Comparison of ENCODE assay signal across 27 cellular contexts in the genomic region with DNA sequence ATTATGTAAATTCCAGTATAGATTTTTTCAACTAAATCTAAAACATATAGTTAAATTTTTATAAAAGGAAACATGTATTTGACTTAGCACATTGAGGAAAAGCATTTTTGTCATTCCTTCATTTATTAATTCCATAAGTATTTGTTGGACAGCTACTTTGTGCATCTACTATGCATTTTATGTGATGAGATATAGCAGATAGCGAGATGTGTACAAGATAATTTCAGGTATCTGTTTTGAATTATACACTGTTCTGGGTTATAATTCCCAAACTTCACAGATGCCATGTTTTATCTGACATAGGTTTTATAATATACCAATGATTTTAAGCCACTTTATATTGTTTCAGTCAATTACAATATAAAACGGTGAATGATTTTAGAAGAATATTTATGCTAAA.
"Had no signal": no experiment of that assay in that cellular context is flagged by ENCODE, and none has a peak within 500 bp of the region (broad histone marks: within the 10 kb centered on the region; RNA-seq: fewer than 3 reads in every experiment).

No MANE protein-coding gene starts in this region.

- H3K36me3 Mint-ChIP-seq: natural killer cell treated with Interleukin-12 subunit alpha and Interleukin-12 subunit beta and Interleukin-15 and Interleukin-18, amount 100 ng/mL, for 72 hours; stimulated activated effector memory CD8-positive, alpha-beta T cell treated with anti-CD3 and anti-CD28 coated beads, Interleukin-12 subunit alpha, Interleukin-12 subunit beta, amount 100 ng/mL, for 72 hours; stimulated activated naive B cell treated with anti-CD40 and anti-IgM and Interleukin-4, amounts not matched to agents 10 μg/mL and 1 μg/mL and 100 μg/mL, for 72 hours had no signal

- H3K27ac Mint-ChIP-seq: natural killer cell treated with Interleukin-12 subunit alpha and Interleukin-12 subunit beta and Interleukin-15 and Interleukin-18, amount 100 ng/mL, for 72 hours; nephron progenitor cell; stimulated activated effector memory CD8-positive, alpha-beta T cell treated with anti-CD3 and anti-CD28 coated beads, Interleukin-12 subunit alpha, Interleukin-12 subunit beta, amount 100 ng/mL, for 72 hours; stimulated activated naive B cell treated with anti-CD40 and anti-IgM and Interleukin-4, amounts not matched to agents 10 μg/mL and 1 μg/mL and 100 μg/mL, for 72 hours; stimulated activated naive CD8-positive, alpha-beta T cell treated with anti-CD3 and anti-CD28 coated beads, Interleukin-15, Interleukin-2, amounts not matched to agents 100 ng/mL and 50 ng/mL, for 24 hours had no signal

- H3K9me3 Mint-ChIP-seq: nephron progenitor cell; neural crest cell; stimulated activated naive B cell treated with anti-CD40 and anti-IgM and Interleukin-4, amounts not matched to agents 10 μg/mL and 1 μg/mL and 100 μg/mL, for 72 hours had no signal

- H3K4me3 ChIP-seq: pancreas, psoas muscle, right lobe of liver, sigmoid colon, stomach, thoracic aorta, thyroid gland, tibial nerve, upper lobe of left lung, vagina had no signal

- H3K27me3 ChIP-seq: neutrophil, pancreas, right lobe of liver, sigmoid colon, stomach, thyroid gland, tibial nerve, upper lobe of left lung, vagina had no signal

- H3K4me3 Mint-ChIP-seq: natural killer cell treated with Interleukin-12 subunit alpha and Interleukin-12 subunit beta and Interleukin-15 and Interleukin-18, amount 100 ng/mL, for 72 hours; nephron progenitor cell; neural crest cell; stimulated activated effector memory CD8-positive, alpha-beta T cell treated with anti-CD3 and anti-CD28 coated beads, Interleukin-12 subunit alpha, Interleukin-12 subunit beta, amount 100 ng/mL, for 72 hours; stimulated activated naive B cell treated with anti-CD40 and anti-IgM and Interleukin-4, amounts not matched to agents 10 μg/mL and 1 μg/mL and 100 μg/mL, for 72 hours; stimulated activated naive CD8-positive, alpha-beta T cell treated with anti-CD3 and anti-CD28 coated beads, Interleukin-15, Interleukin-2, amounts not matched to agents 100 ng/mL and 50 ng/mL, for 24 hours had no signal

- H3K9me3 ChIP-seq: neutrophil, pancreas, psoas muscle, right lobe of liver, sigmoid colon, stomach, thoracic aorta, thyroid gland, tibial nerve, upper lobe of left lung, vagina had no signal

- DNase-seq: nephron progenitor cell; nucleus accumbens; pancreas; psoas muscle; right cardiac atrium; right lobe of liver; sigmoid colon; small intestine; stimulated activated CD4-positive, alpha-beta T cell treated with anti-CD3 and anti-CD28 coated beads, Interleukin-15, amount 100 ng/mL, for 24 hours; stimulated activated CD4-positive, alpha-beta T cell treated with anti-CD3 and anti-CD28 coated beads, Interleukin-2, amount 100 ng/mL, for 24 hours; stimulated activated CD4-positive, alpha-beta T cell treated with anti-CD3 and anti-CD28 coated beads, Interleukin-2, amount 100 ng/mL, for 48 hours; stimulated activated CD4-positive, alpha-beta T cell treated with anti-CD3 and anti-CD28 coated beads, Interleukin-4, amount 100 ng/mL, for 24 hours; stimulated activated naive B cell treated with anti-CD40 and anti-IgM and Interleukin-4, amounts not matched to agents 10 μg/mL and 1 μg/mL and 100 μg/mL, for 72 hours; stimulated activated naive CD4-positive, alpha-beta T cell treated with Interleukin-2 at 50 U/mL for 16 hours; stomach; thyroid gland; trophoblast cell; upper lobe of left lung had no signal

- FAIRE-seq: pancreas, small intestine, urothelium cell line had no signal

- H3K27me3 Mint-ChIP-seq: natural killer cell treated with Interleukin-12 subunit alpha and Interleukin-12 subunit beta and Interleukin-15 and Interleukin-18, amount 100 ng/mL, for 72 hours; stimulated activated naive B cell treated with anti-CD40 and anti-IgM and Interleukin-4, amounts not matched to agents 10 μg/mL and 1 μg/mL and 100 μg/mL, for 72 hours; stimulated activated naive CD8-positive, alpha-beta T cell treated with anti-CD3 and anti-CD28 coated beads, Interleukin-15, Interleukin-2, amounts not matched to agents 100 ng/mL and 50 ng/mL, for 24 hours had no signal

- H3K27ac ChIP-seq: neutrophil, pancreas, psoas muscle, right lobe of liver, sigmoid colon, stomach, thoracic aorta, thyroid gland, tibial nerve, upper lobe of left lung, vagina had no signal

- H3K4me1 Mint-ChIP-seq: nephron progenitor cell; neural crest cell; stimulated activated effector memory CD8-positive, alpha-beta T cell treated with anti-CD3 and anti-CD28 coated beads, Interleukin-12 subunit alpha, Interleukin-12 subunit beta, amount 100 ng/mL, for 72 hours; stimulated activated naive B cell treated with anti-CD40 and anti-IgM and Interleukin-4, amounts not matched to agents 10 μg/mL and 1 μg/mL and 100 μg/mL, for 72 hours had no signal

- ATAC-seq: natural killer cell treated with Interleukin-12 subunit alpha and Interleukin-12 subunit beta and Interleukin-15 and Interleukin-18, amount 100 ng/mL, for 72 hours; pancreas; psoas muscle; right cardiac atrium; right lobe of liver; stimulated activated effector memory CD8-positive, alpha-beta T cell treated with anti-CD3 and anti-CD28 coated beads, Interleukin-12 subunit alpha, Interleukin-12 subunit beta, amount 100 ng/mL, for 72 hours; stimulated activated naive B cell treated with anti-CD40 and anti-IgM and Interleukin-4, amounts not matched to agents 10 μg/mL and 1 μg/mL and 100 μg/mL, for 72 hours had no signal

- H3K4me1 ChIP-seq: pancreas, psoas muscle, right lobe of liver, sigmoid colon, stomach, thyroid gland, tibial nerve, upper lobe of left lung, vagina had no signal

- H3K36me3 ChIP-seq: neutrophil, pancreas, right lobe of liver, sigmoid colon, stomach, thoracic aorta, thyroid gland, tibial nerve, upper lobe of left lung, vagina had no signal
